ENCODE assay signal across 33 cellular contexts in the genomic region with DNA sequence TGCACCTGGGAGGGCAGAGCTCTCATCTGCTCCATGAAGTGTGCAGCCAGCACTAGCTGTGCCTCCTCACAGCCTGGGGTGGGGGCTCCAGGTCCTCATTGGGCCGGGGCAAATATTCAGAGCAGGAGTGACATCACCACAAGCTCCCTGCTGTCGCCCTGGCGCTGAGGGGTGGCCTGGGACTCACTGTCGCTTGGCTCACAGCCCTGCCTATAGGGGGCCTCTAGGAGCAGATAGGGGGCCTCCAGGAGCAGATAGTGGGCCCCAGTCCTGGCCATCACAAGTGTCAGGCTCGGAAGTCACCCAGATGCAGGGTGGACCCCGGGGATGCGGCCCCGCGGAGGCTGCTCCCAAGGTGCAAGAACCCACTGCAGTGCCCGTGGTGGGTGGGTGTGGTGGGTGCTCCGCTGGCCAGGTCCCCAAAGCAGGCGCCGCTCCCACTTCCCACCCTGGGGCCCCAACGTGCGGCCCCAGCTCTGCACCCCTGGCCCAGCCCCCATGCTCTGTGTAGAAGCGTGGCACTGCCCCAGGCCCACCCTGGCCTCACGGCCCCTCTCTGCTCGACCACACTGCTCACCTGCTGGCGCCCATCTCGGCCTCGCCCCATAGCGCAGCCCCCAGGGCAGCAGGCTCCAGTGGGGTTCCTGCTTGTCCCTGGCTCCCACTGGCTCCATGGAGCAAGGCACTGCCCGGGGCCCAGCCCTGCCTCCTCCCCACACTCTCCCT. TPM values are rescaled to one million over a fixed set of nuclear protein-coding genes. Genes with fewer than 3 reads are reported as not detected.
"Had no signal": no experiment of that assay in that cellular context is flagged by ENCODE, and none has a peak within 500 bp of the region (broad histone marks: within the 10 kb centered on the region; RNA-seq: fewer than 3 reads in every experiment).

No MANE protein-coding gene starts in this region.

- H3K4me1 Mint-ChIP-seq: stimulated activated naive B cell treated with anti-CD40 and anti-IgM and Interleukin-4, amounts not matched to agents 10 μg/mL and 1 μg/mL and 100 μg/mL, for 72 hours had no signal

- DNase-seq: activated CD4-positive, alpha-beta T cell treated with anti-CD3 and anti-CD28 coated beads for 48 hours; activated CD4-positive, alpha-beta T cell treated with anti-CD3 and anti-CD28 coated beads, Interleukin-2, amount 50 U/mL, for 48 hours; activated CD8-positive, alpha-beta memory T cell treated with anti-CD3 and anti-CD28 coated beads, Interleukin-2, amount 50 U/mL, for 4 hours; activated gamma-delta T cell treated with Interleukin-2 at 50 U/mL for 16 hours; activated naive CD4-positive, alpha-beta T cell treated with anti-CD3 and anti-CD28 coated beads, Interleukin-2, amount 50 U/mL, for 16 hours; activated T-cell treated with anti-CD3 and anti-CD28 coated beads, Interleukin-2, amount 50 U/mL, for 1 hour; amniotic stem cell; caudate nucleus; foreskin keratinocyte; heart right ventricle; kidney glomerular epithelial cell; mesendoderm; ovary; sigmoid colon; small intestine; stimulated activated CD4-positive, alpha-beta T cell treated with anti-CD3 and anti-CD28 coated beads, Interleukin-4, amount 100 ng/mL, for 4 hours; stimulated activated CD8-positive, alpha-beta memory T cell treated with anti-CD3 and anti-CD28 coated beads, Interleukin-4, amount 100 ng/mL, for 48 hours; stimulated activated naive B cell treated with anti-CD40 and anti-IgM and Interleukin-4, amounts not matched to agents 10 μg/mL and 1 μg/mL and 100 μg/mL, for 72 hours; SW 1271; T-helper 9 cell had no signal

- H3K9me3 Mint-ChIP-seq: nephron; stimulated activated naive B cell treated with anti-CD40 and anti-IgM and Interleukin-4, amounts not matched to agents 10 μg/mL and 1 μg/mL and 100 μg/mL, for 72 hours; T-helper 1 cell treated with Interleukin-12 subunit alpha and Interleukin-12 subunit beta and Interleukin-4 antibody, amounts not matched to agents 30 μg/mL and 1 μg/mL, for 36 hours; type B pancreatic cell had no signal

- ATAC-seq: activated CD4-positive, CD25-positive, alpha-beta regulatory T cell treated with anti-CD3 and anti-CD28 coated beads, Interleukin-2, amount 50 U/mL, for 24 hours; foreskin keratinocyte; left lung; stimulated activated naive B cell treated with anti-CD40 and anti-IgM and Interleukin-4, amounts not matched to agents 10 μg/mL and 1 μg/mL and 100 μg/mL, for 72 hours had no signal

- H3K4me1 ChIP-seq: foreskin keratinocyte, left lung, vagina had no signal

- H3K4me3 Mint-ChIP-seq: nephron; stimulated activated naive B cell treated with anti-CD40 and anti-IgM and Interleukin-4, amounts not matched to agents 10 μg/mL and 1 μg/mL and 100 μg/mL, for 72 hours; T-helper 1 cell treated with Interleukin-12 subunit alpha and Interleukin-12 subunit beta and Interleukin-4 antibody, amounts not matched to agents 30 μg/mL and 1 μg/mL, for 36 hours; type B pancreatic cell had no signal

- H3K36me3 Mint-ChIP-seq: type B pancreatic cell had no signal

- H3K36me3 ChIP-seq: neutrophil, ovary, thoracic aorta had no signal

- H3K27ac Mint-ChIP-seq: nephron; progenitor cell of endocrine pancreas; stimulated activated naive B cell treated with anti-CD40 and anti-IgM and Interleukin-4, amounts not matched to agents 10 μg/mL and 1 μg/mL and 100 μg/mL, for 72 hours; T-helper 1 cell treated with Interleukin-12 subunit alpha and Interleukin-12 subunit beta and Interleukin-4 antibody, amounts not matched to agents 30 μg/mL and 1 μg/mL, for 36 hours; type B pancreatic cell had no signal

- H3K4me3 ChIP-seq: esophagus muscularis mucosa, heart right ventricle, left lung, lung, ovary, sigmoid colon, thoracic aorta, vagina had no signal

- H3K9me3 ChIP-seq: esophagus muscularis mucosa, heart right ventricle, left lung, neutrophil, ovary, sigmoid colon, thoracic aorta, vagina had no signal

- H3K27me3 ChIP-seq: esophagus muscularis mucosa, foreskin keratinocyte, heart right ventricle, left lung, neutrophil, ovary, sigmoid colon, vagina had no signal

- H3K27ac ChIP-seq: esophagus muscularis mucosa, foreskin keratinocyte, heart right ventricle, left lung, neutrophil, ovary, sigmoid colon, thoracic aorta, vagina, VCaP had no signal

- H3K27me3 Mint-ChIP-seq: progenitor cell of endocrine pancreas; stimulated activated naive B cell treated with anti-CD40 and anti-IgM and Interleukin-4, amounts not matched to agents 10 μg/mL and 1 μg/mL and 100 μg/mL, for 72 hours; type B pancreatic cell had no signal

RNA-seq across cellular contexts. Expression of a gene that starts 53.1 kb away (rescaled TPM):
- total RNA-seq: mononuclear cell, vagina had no signal
